Comparison of ENCODE assay signal across 1 cellular context in genomic region chr2:200749631-200750322, GRCh38.
TF ChIP-seq lines count a peak whose summit lies in the region.

No MANE protein-coding gene starts in this region.

TF ChIP-seq in GM12878, 131 proteins besides CTCF, POLR2A, EP300 and RAD21:
- TF ChIP-seq ATF7 (IDR thresholded peaks at IDR 0.05; ENCODE audit: low read depth) (no peak), SPI1 (IDR thresholded peaks at IDR 0.05; ENCODE audit: borderline replicate concordance, insufficient read depth, low read depth, low read length) (0 out of 2 replicates have a peak, but pooled peaks have one; percentile 16)
